In the genomic region with DNA sequence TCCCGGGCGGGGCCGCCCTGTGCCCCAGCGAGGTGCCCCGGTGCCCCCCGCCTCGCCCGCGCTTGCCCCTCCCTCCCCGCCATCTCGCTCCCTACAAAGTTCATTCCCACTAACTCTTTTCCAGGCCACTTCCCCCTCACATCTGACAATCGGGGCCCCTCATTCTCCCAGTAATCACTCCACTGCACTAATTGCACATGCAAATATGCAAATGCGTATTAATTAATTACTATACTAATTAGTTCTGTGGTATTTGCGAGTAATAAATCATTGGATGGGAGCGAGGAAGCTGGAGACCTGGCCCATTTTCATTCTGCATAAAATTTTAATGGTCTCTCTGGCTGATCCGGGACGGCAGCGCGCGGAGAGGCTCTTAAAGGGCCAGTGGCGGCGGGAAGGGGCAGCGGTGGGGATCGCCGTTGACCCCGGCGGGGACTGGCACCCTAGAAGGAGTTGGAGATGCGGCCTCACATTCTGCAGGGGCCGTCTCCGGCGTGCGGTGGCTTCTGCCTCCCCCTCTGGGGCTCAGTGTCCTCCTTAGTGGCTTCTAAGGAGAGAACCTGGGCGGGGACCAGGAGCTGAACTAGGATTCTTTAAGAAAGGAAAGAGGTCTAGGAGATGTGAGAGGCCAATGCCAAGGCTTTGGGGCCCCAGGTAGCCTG, we compare ENCODE assay signal across 8 cellular contexts. TPM values are rescaled to one million over a fixed set of nuclear protein-coding genes. Genes with fewer than 3 reads are reported as not detected.
A peak's percentile ranks its signal among the peaks of the same experiment; 100 is the strongest.
DNase-seq lines count a peak whose midpoint lies in the region; TF ChIP-seq lines count a peak whose summit lies in the region.

No MANE protein-coding gene starts in this region.

- no peak overlapping the region for H3K18ac ChIP-seq in mesendoderm (ENCODE audit: low read length)

- no peak overlapping the region for H3K23ac ChIP-seq in mesendoderm (ENCODE audit: low read length)

- no peak overlapping the region for H4K8ac ChIP-seq in mesendoderm (ENCODE audit: low read depth, low read length)

- H3K27me3 Mint-ChIP-seq in brain = peaks cover 46% of the 10 kb centered on the region

- H3K4me3 Mint-ChIP-seq in brain = peak overlapping the region; percentile 84 to 90 (median 88)

- no peaks in the 10 kb centered on the region for H3K36me3 Mint-ChIP-seq in brain

- no CpG with 5 or more reads among the region's 33 CpGs for WGBS in mesendoderm (ENCODE audit: extremely low coverage, insufficient coverage, low lambda C conversion rate)

- H2BK5ac ChIP-seq in mesendoderm (ENCODE audit: low read length) = no peak overlapping the region

- DNase-seq in D341Med (ENCODE audit: low spot score) (peak; percentile 71), mesendoderm (no peak), nucleus accumbens (lab: John Stamatoyannopoulos, UW) (no peak), mucosa of gallbladder (ENCODE audit: low spot score) (no peak), NOMO-1 treated with DMSO at 0.1 percent for 48 hours (lab: John Stamatoyannopoulos, UW; ENCODE audit: unreplicated experiment) (no peak), NCI-H345 (lab: John Stamatoyannopoulos, UW) (no peak)

- H2BK15ac ChIP-seq in mesendoderm (replicated peaks; ENCODE audit: low read depth) = no peak overlapping the region

- no peak overlapping the region for H3K4me3 ChIP-seq in KMS-11 (IDR thresholded peaks at IDR 0.05; ENCODE audit: insufficient read depth, low read depth, low read length)
- no peak overlapping the region for H3K4me3 ChIP-seq in mesendoderm (ENCODE audit: low read length)

- no peaks in the 10 kb centered on the region for H4K20me1 ChIP-seq in KMS-11 (ENCODE audit: insufficient read depth)

- peak overlapping the region; percentile 97 for H2AFZ ChIP-seq in KMS-11 (ENCODE audit: low read depth)

- H3K9ac ChIP-seq in KMS-11 (peak overlapping the region; percentile 68), mesendoderm (ENCODE audit: low read length) (peak overlapping the region; percentile 16)

- TF ChIP-seq CTCF in KMS-11 (conservative IDR thresholded peaks at IDR 0.05; ENCODE audit: low read depth, low read length) (peak; percentile 15; the same call in 1 of the 2 replicates), brain (conservative IDR thresholded peaks at IDR 0.05) (no peak)

- H2AK5ac ChIP-seq in mesendoderm (ENCODE audit: low read length) = no peak overlapping the region

- H3K36me3 ChIP-seq in KMS-11 (ENCODE audit: insufficient read depth) = no peaks in the 10 kb centered on the region
- H3K36me3 ChIP-seq in mesendoderm (ENCODE audit: control insufficient read depth, insufficient read depth, low read length) = no peaks in the 10 kb centered on the region

- H3K9me3 Mint-ChIP-seq in brain = peaks cover 0 to 5% (median 0%) of the 10 kb centered on the region in 5 experiments

- no peak overlapping the region for H2BK120ac ChIP-seq in mesendoderm (ENCODE audit: low read depth, low read length)

- peak overlapping the region; percentile 43 to 96 (median 53) for H3K27ac Mint-ChIP-seq in brain

- no peaks in the 10 kb centered on the region for H3K27me3 ChIP-seq in KMS-11 (ENCODE audit: insufficient read depth, low read depth)
- peaks cover 26% of the 10 kb centered on the region for H3K27me3 ChIP-seq in mesendoderm (ENCODE audit: insufficient read depth, low read length, poor library complexity)

- H3K4ac ChIP-seq in mesendoderm (ENCODE audit: low read depth, low read length) = no peak overlapping the region

- no peaks in the 10 kb centered on the region for H3K79me1 ChIP-seq in mesendoderm (ENCODE audit: low read length)

- H3K4me2 ChIP-seq in KMS-11 (peak overlapping the region; percentile 99), mesendoderm (ENCODE audit: low read length) (peak overlapping the region; percentile 41)

- H3K4me1 ChIP-seq in KMS-11 (ENCODE audit: low read depth, poor library complexity, severe bottlenecking) (peaks cover 39% of the 10 kb centered on the region), mesendoderm (ENCODE audit: control insufficient read depth, low read depth, low read length) (no peaks in the 10 kb centered on the region)

- peaks cover 25% of the 10 kb centered on the region for H3K4me1 Mint-ChIP-seq in brain

- H3K79me2 ChIP-seq in KMS-11 (ENCODE audit: insufficient read depth, low read depth) (no peaks in the 10 kb centered on the region), mesendoderm (ENCODE audit: control insufficient read depth, insufficient read depth, low read length) (no peaks in the 10 kb centered on the region)

- peak overlapping the region; percentile 28; the same call in 1 of the 2 replicates for H3K27ac ChIP-seq in KMS-11
- H3K27ac ChIP-seq in mesendoderm (ENCODE audit: low read depth, low read length) = no peak overlapping the region

- H4K5ac ChIP-seq in mesendoderm (ENCODE audit: low read length) = no peak overlapping the region

- H3K56ac ChIP-seq in mesendoderm (ENCODE audit: low read length) = no peak overlapping the region

RNA-seq across cellular contexts. Expression of gene PPP1R1B, which starts 8.4 kb away (rescaled TPM):
- polyA plus RNA-seq in brain (ENCODE audit: insufficient read depth, low read depth, low replicate concordance) = 154 TPM
- 1.7 TPM for polyA plus RNA-seq in mesendoderm (2013, experiment 1 of 2)
- 1.8 TPM for polyA plus RNA-seq in mesendoderm (2013, experiment 2 of 2)
- total RNA-seq in mucosa of gallbladder = 2.4 TPM

RNA-seq across cellular contexts. Expression of gene NEUROD2, which starts 10.7 kb away (rescaled TPM):
- polyA plus RNA-seq in brain (ENCODE audit: insufficient read depth, low read depth, low replicate concordance) = 8.1 TPM
- 0.01 TPM for polyA plus RNA-seq in mesendoderm (2013, experiment 1 of 2)
- 0.01 TPM for polyA plus RNA-seq in mesendoderm (2013, experiment 2 of 2)
- not detected for total RNA-seq in mucosa of gallbladder

RNA-seq across cellular contexts. Expression of gene STARD3, which starts 18.6 kb away (rescaled TPM):
- polyA plus RNA-seq in brain (ENCODE audit: insufficient read depth, low read depth, low replicate concordance) = 53.8 TPM
- polyA plus RNA-seq in mesendoderm (2013, experiment 1 of 2) = 48.2 TPM
- 45.8 TPM for polyA plus RNA-seq in mesendoderm (2013, experiment 2 of 2)
- total RNA-seq in mucosa of gallbladder = 82.2 TPM

RNA-seq across cellular contexts. Expression of gene TCAP, which starts 46.8 kb away (rescaled TPM):
- polyA plus RNA-seq in brain (ENCODE audit: insufficient read depth, low read depth, low replicate concordance) = 2.1 TPM
- 0.10 TPM for polyA plus RNA-seq in mesendoderm (2013, experiment 1 of 2)
- polyA plus RNA-seq in mesendoderm (2013, experiment 2 of 2) = 0.08 TPM
- 2.0 TPM for total RNA-seq in mucosa of gallbladder

RNA-seq across cellular contexts. Expression of gene PNMT, which starts 49.9 kb away (rescaled TPM):
- 2.9 TPM for polyA plus RNA-seq in brain (ENCODE audit: insufficient read depth, low read depth, low replicate concordance)
- 0.81 TPM for polyA plus RNA-seq in mesendoderm (2013, experiment 1 of 2)
- 0.63 TPM for polyA plus RNA-seq in mesendoderm (2013, experiment 2 of 2)
- 1.8 TPM for total RNA-seq in mucosa of gallbladder
